ENCODE assay signal across 16 cellular contexts in genomic region chr5:113181853-113182490, GRCh38.
DNase-seq lines count a peak whose midpoint lies in the region; ATAC-seq, FAIRE-seq and TF ChIP-seq lines count a peak whose summit lies in the region.
"Had no signal": no experiment of that assay in that cellular context is flagged by ENCODE, and none has a peak within 500 bp of the region (broad histone marks: within the 10 kb centered on the region; RNA-seq: fewer than 3 reads in every experiment).

No MANE protein-coding gene starts in this region.

- no peaks in the 10 kb centered on the region for H4K20me1 ChIP-seq in K562 (replicated peaks; ENCODE audit: control insufficient read depth, insufficient read depth, low read length)

- peaks cover 75% of the 10 kb centered on the region for H3K4me1 ChIP-seq in cardiac muscle cell (ENCODE audit: low read depth)
- peaks cover 0 to 47% of the 10 kb centered on the region in 2 donors for H3K4me1 ChIP-seq in right atrium auricular region
- H3K4me1 ChIP-seq in K562 (replicated peaks in 1 of 2; ENCODE audit: control insufficient read depth in 2 of 2, insufficient read depth in 2 of 2, low read length in 2 of 2): no peaks in the 10 kb centered on the region
- H3K4me1 ChIP-seq in esophagus squamous epithelium: peaks cover 0 to 29% (median 13%) of the 10 kb centered on the region in 3 donors
- H3K4me1 ChIP-seq: SJCRH30 had no signal

- intact Hi-C loops in K562 (cut with micrococcal nuclease) (no loop called here), esophagus squamous epithelium (cut with DNase I) (no loop called here)

- TF ChIP-seq EP300 in K562 (IDR thresholded peaks at IDR 0.05; ENCODE audit: low read length): no peak

- H3K27me3 ChIP-seq in cardiac muscle cell (no peaks in the 10 kb centered on the region), right atrium auricular region (no peaks in the 10 kb centered on the region), K562 (ENCODE audit: control insufficient read depth in 2 of 2, insufficient read depth in 2 of 2, low read length in 2 of 2) (peaks cover 2 to 18% of the 10 kb centered on the region in 2 experiments; a peak in 3 of 5 replicates), esophagus squamous epithelium (no peaks in the 10 kb centered on the region)
- H3K27me3 ChIP-seq: SJCRH30 had no signal

- H3K4me1 Mint-ChIP-seq in stimulated activated naive CD8-positive, alpha-beta T cell treated with anti-CD3 and anti-CD28 coated beads, Interleukin-15, amount 100 ng/mL, for 72 hours: peaks cover 15% of the 10 kb centered on the region

- no peak overlapping the region for H3K9ac ChIP-seq in K562 (ENCODE audit: insufficient read depth in 1 of 2, low read depth in 2 of 2, low read length in 2 of 2)
- H3K9ac ChIP-seq: KMS-11 had no signal

- TF ChIP-seq RAD21 in K562 (CRISPR knock-in tag; conservative IDR thresholded peaks at IDR 0.05 in 1 of 2, IDR thresholded peaks at IDR 0.05 in 1 of 2): no peak

- no peak overlapping the region for H3K4me2 ChIP-seq in K562 (ENCODE audit: insufficient read depth, low read length)
- H3K4me2 ChIP-seq: KMS-11 had no signal

- WGBS in K562 (ENCODE audit: insufficient coverage, low coverage, missing lambda C conversion rate): 0% methylated on average over 3 of the region's 3 CpGs
- 85 to 89% methylated on average over 3 of the region's 3 CpGs for WGBS in esophagus squamous epithelium, 2 donors

- H3K27ac Mint-ChIP-seq in stimulated activated naive CD8-positive, alpha-beta T cell treated with anti-CD3 and anti-CD28 coated beads, Interleukin-15, amount 100 ng/mL, for 72 hours: peak overlapping the region; percentile 19 to 41

- in situ Hi-C loops in K562 (cut with MboI): no loop called here

- POLR2A ChIA-PET in K562 (lab: Yijun Ruan, JAX): interaction anchor here (1.1 kb wide), 1 partner anchor 11 kb away, joined by 4 read pairs; no protein-coding TSS in a partner anchor

- DNase-seq in cardiac muscle cell (ENCODE audit: low read depth in 1 of 2, low spot score in 1 of 2): no peak
- no peak for DNase-seq in right atrium auricular region (ENCODE audit: low spot score)
- peak; percentile 80 for DNase-seq in SK-N-DZ (ENCODE audit: low spot score)
- no peak for DNase-seq in K562 (ENCODE audit: extremely low read depth in 1 of 4, low spot score in 3 of 4)
- no peak for DNase-seq in stimulated activated naive CD8-positive, alpha-beta T cell treated with anti-CD3 and anti-CD28 coated beads, Interleukin-15, amount 100 ng/mL, for 72 hours
- DNase-seq in ecto neural progenitor cell (ENCODE audit: low spot score): no peak
- DNase-seq in esophagus squamous epithelium (lab: John Stamatoyannopoulos, UW): no peak
- DNase-seq: AML-193; CD4-positive, alpha-beta memory T cell; MM.1S; NCI-H1105 treated with DMSO at 0.1 percent for 48 hours; NCI-H187 treated with DMSO at 0.1 percent for 48 hours; SJCRH30 had no signal

- H3K9me3 ChIP-seq in cardiac muscle cell (ENCODE audit: low read depth) (no peaks in the 10 kb centered on the region), right atrium auricular region (no peaks in the 10 kb centered on the region), K562 (replicated peaks; ENCODE audit: control insufficient read depth, insufficient read depth, low read depth, low read length) (no peaks in the 10 kb centered on the region), esophagus squamous epithelium (no peaks in the 10 kb centered on the region)
- H3K9me3 ChIP-seq: SJCRH30 had no signal

- H2AFZ ChIP-seq in K562 (ENCODE audit: low read depth, low read length): no peak overlapping the region

- no peaks in the 10 kb centered on the region for H3K27me3 Mint-ChIP-seq in stimulated activated naive CD8-positive, alpha-beta T cell treated with anti-CD3 and anti-CD28 coated beads, Interleukin-15, amount 100 ng/mL, for 72 hours

- H3K9me3 Mint-ChIP-seq in stimulated activated naive CD8-positive, alpha-beta T cell treated with anti-CD3 and anti-CD28 coated beads, Interleukin-15, amount 100 ng/mL, for 72 hours: no peaks in the 10 kb centered on the region
- H3K9me3 Mint-ChIP-seq: CD4-positive, alpha-beta memory T cell had no signal

- peak overlapping the region in 1 of 2 donors; percentile 16 for H3K4me3 Mint-ChIP-seq in stimulated activated naive CD8-positive, alpha-beta T cell treated with anti-CD3 and anti-CD28 coated beads, Interleukin-15, amount 100 ng/mL, for 72 hours
- H3K4me3 Mint-ChIP-seq: CD4-positive, alpha-beta memory T cell had no signal

- TF ChIP-seq CTCF in cardiac muscle cell (IDR thresholded peaks at IDR 0.05; ENCODE audit: low read depth, low read length): no peak
- TF ChIP-seq CTCF in right atrium auricular region (IDR thresholded peaks at IDR 0.05): no peak
- no peak for TF ChIP-seq CTCF in K562 (IDR thresholded peaks at IDR 0.05 in 2 of 3, conservative IDR thresholded peaks at IDR 0.05 in 1 of 3; ENCODE audit: insufficient read depth in 2 of 3, low read depth in 1 of 3, low read length in 3 of 3)
- no peak for TF ChIP-seq CTCF in esophagus squamous epithelium (IDR thresholded peaks at IDR 0.05)

- ATAC-seq in K562 (no peak), GM18868 (IDR thresholded peaks at IDR 0.05; ENCODE audit: unreplicated experiment) (no peak)
- peak; percentile 89 for ATAC-seq in stimulated activated naive CD8-positive, alpha-beta T cell treated with anti-CD3 and anti-CD28 coated beads, Interleukin-15, amount 100 ng/mL, for 72 hours

- no TSS peak for BruUV-seq in K562 (replicated peaks; lab: Mats Ljungman, UMichigan)

- FAIRE-seq in K562 (lab: Jason Lieb, UNC): peak; percentile 15
- FAIRE-seq: H54 had no signal

- H3K79me2 ChIP-seq in K562 (ENCODE audit: control insufficient read depth, insufficient read depth, low read length): no peaks in the 10 kb centered on the region

- CTCF ChIA-PET in K562 (lab: Yijun Ruan, JAX; ENCODE audit: low intra/inter-chr PET ratio): no interaction called here

- H3K9me1 ChIP-seq in K562 (ENCODE audit: control insufficient read depth, insufficient read depth, low read length): no peaks in the 10 kb centered on the region

- no peak overlapping the region for H3K4me3 ChIP-seq in cardiac muscle cell
- no peak overlapping the region for H3K4me3 ChIP-seq in right atrium auricular region
- no peak overlapping the region for H3K4me3 ChIP-seq in K562
- H3K4me3 ChIP-seq in esophagus squamous epithelium: no peak overlapping the region
- H3K4me3 ChIP-seq: SJCRH30 had no signal

- no peaks in the 10 kb centered on the region for H3K36me3 ChIP-seq in cardiac muscle cell
- no peaks in the 10 kb centered on the region for H3K36me3 ChIP-seq in right atrium auricular region
- no peaks in the 10 kb centered on the region for H3K36me3 ChIP-seq in K562 (ENCODE audit: control insufficient read depth, insufficient read depth, low read length)
- H3K36me3 ChIP-seq in esophagus squamous epithelium: no peaks in the 10 kb centered on the region
- H3K36me3 ChIP-seq: SJCRH30 had no signal

- TF ChIP-seq POLR2A in K562 (conservative IDR thresholded peaks at IDR 0.05) (no peak), esophagus squamous epithelium (IDR thresholded peaks at IDR 0.05) (no peak)

- H3K27ac ChIP-seq in cardiac muscle cell: peak overlapping the region; percentile 3
- no peak overlapping the region for H3K27ac ChIP-seq in right atrium auricular region
- H3K27ac ChIP-seq in K562 (ENCODE audit: extremely low read depth, low read depth, low read length): no peak overlapping the region
- no peak overlapping the region for H3K27ac ChIP-seq in esophagus squamous epithelium
- H3K27ac ChIP-seq: KMS-11, SJCRH30 had no signal

TF ChIP-seq in K562, 482 proteins besides CTCF, POLR2A, EP300 and RAD21 (continues in another document):
- TF ChIP-seq PRPF4 (IDR thresholded peaks at IDR 0.05; ENCODE audit: insufficient read depth, low read depth, low read length, poor library complexity, severe bottlenecking) (no peak), ZNF507 (tag; conservative IDR thresholded peaks at IDR 0.05) (no peak), PTRF (tag; IDR thresholded peaks at IDR 0.05) (no peak), ZNF134 (CRISPR knock-in tag; conservative IDR thresholded peaks at IDR 0.05) (no peak), SREBF1 (IDR thresholded peaks at IDR 0.05; ENCODE audit: borderline replicate concordance, low read depth, low read length) (no peak), SFPQ (IDR thresholded peaks at IDR 0.05; ENCODE audit: low read depth, low read length) (no peak), PCBP1 (IDR thresholded peaks at IDR 0.05; ENCODE audit: low read depth, low read length, poor library complexity, severe bottlenecking) (no peak), SMARCA5 (IDR thresholded peaks at IDR 0.05) (no peak)
